18 cellular contexts compared by ENCODE assay signal in the genomic region with DNA sequence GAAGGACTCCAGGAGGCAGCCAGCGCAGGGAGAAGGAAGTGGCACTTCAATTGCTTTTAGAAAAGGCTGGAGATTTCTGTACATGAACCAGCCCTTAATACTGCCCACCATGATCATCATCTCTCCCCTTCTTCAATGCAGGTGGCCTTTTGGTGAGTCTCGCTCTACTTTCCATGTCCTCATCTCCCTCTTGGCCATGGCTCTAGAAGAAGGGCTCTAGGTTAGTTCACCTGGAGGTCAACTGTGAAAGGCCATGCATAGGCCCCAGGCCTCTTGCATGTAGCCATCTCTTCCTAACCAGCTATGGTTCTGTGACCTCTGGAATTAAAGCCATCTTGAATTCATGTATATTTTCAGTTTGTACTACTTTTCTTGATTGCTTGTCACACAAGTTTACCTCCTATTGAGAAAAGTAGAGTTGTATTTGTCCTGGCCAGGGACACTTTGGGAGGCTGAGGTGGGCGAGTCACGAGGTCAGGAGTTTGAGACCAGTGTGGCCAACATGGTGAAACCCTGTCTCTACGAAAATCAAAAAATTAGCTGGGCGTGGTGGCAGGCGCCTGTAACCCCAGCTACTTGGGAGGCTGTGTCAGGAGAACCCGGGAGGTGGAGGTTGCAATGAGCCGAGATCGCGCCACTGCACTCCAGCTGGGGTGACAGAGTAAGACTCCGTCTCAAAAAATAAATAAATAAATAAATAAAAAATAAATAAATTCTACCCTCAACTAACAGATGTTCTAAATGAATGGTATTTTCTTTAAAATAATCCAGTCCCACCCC. TPM values are rescaled to one million over a fixed set of nuclear protein-coding genes. Genes with fewer than 3 reads are reported as not detected.
DNase-seq lines count a peak whose midpoint lies in the region; ATAC-seq and TF ChIP-seq lines count a peak whose summit lies in the region.
"Had no signal": no experiment of that assay in that cellular context is flagged by ENCODE, and none has a peak within 500 bp of the region (broad histone marks: within the 10 kb centered on the region; RNA-seq: fewer than 3 reads in every experiment).

No MANE protein-coding gene starts in this region.

- H3K4me1 Mint-ChIP-seq in activated T-cell treated with anti-CD3 and anti-CD28 coated beads, Interleukin-2, amount 50 U/mL, for 72 hours (ENCODE audit: low read depth): peaks cover 55% of the 10 kb centered on the region
- peaks cover 32% of the 10 kb centered on the region for H3K4me1 Mint-ChIP-seq in activated B cell treated with CpG ODN at 0.5 μM for 24 hours

- no peak for TF ChIP-seq CTCF in activated B cell treated with CpG ODN at 0.5 μM for 24 hours (IDR thresholded peaks at IDR 0.05)
- TF ChIP-seq CTCF in hepatocyte (IDR thresholded peaks at IDR 0.05; ENCODE audit: poor library complexity): no peak
- no peak for TF ChIP-seq CTCF in prostate gland (IDR thresholded peaks at IDR 0.05)

- no peaks in the 10 kb centered on the region for H3K9me2 ChIP-seq in hepatocyte (replicated peaks; ENCODE audit: insufficient read depth)

- H3K27me3 ChIP-seq in hepatocyte: no peaks in the 10 kb centered on the region
- H3K27me3 ChIP-seq in prostate gland (replicated peaks; ENCODE audit: insufficient read depth): no peaks in the 10 kb centered on the region
- H3K27me3 ChIP-seq: Peyer's patch had no signal

- H3K27ac Mint-ChIP-seq in activated T-cell treated with anti-CD3 and anti-CD28 coated beads, Interleukin-2, amount 50 U/mL, for 72 hours: no peak overlapping the region
- peak overlapping the region; percentile 18 for H3K27ac Mint-ChIP-seq in activated B cell treated with CpG ODN at 0.5 μM for 24 hours
- H3K27ac Mint-ChIP-seq: WTC11 had no signal

- peak overlapping the region; percentile 50 for H3K27ac ChIP-seq in hepatocyte
- H3K27ac ChIP-seq in temporal lobe (ENCODE audit: low read depth, low read length): peak overlapping the region; percentile 94
- no peak overlapping the region for H3K27ac ChIP-seq in prostate gland

- no peak overlapping the region for H3K4me3 ChIP-seq in hepatocyte
- H3K4me3 ChIP-seq in prostate gland: no peak overlapping the region
- H3K4me3 ChIP-seq: Peyer's patch had no signal

- no peak for TF ChIP-seq POLR2A in prostate gland (IDR thresholded peaks at IDR 0.05)

- ATAC-seq in activated T-cell treated with anti-CD3 and anti-CD28 coated beads, Interleukin-2, amount 50 U/mL, for 72 hours (replicated peaks in 1 of 2): no peak
- ATAC-seq in activated B cell treated with CpG ODN at 0.5 μM for 24 hours (ENCODE audit: low read depth): no peak
- ATAC-seq: HepG2; stimulated activated naive CD8-positive, alpha-beta T cell treated with anti-CD3 and anti-CD28 coated beads, Interleukin-15, amount 100 ng/mL, for 72 hours; WTC11 had no signal

- peak overlapping the region; percentile 47 to 76 for H3K4me3 Mint-ChIP-seq in activated T-cell treated with anti-CD3 and anti-CD28 coated beads, Interleukin-2, amount 50 U/mL, for 72 hours
- no peak overlapping the region for H3K4me3 Mint-ChIP-seq in activated B cell treated with CpG ODN at 0.5 μM for 24 hours

- H3K79me2 ChIP-seq in hepatocyte: peaks cover 37% of the 10 kb centered on the region

- intact Hi-C loops in activated B cell treated with CpG ODN at 0.5 μM for 24 hours (cut with micrococcal nuclease): no loop called here
- intact Hi-C loops in prostate gland (cut with DNase I): loop anchor here (5.0 kb wide), 1 partner anchor 86 kb away; no protein-coding TSS in a partner anchor

- POLR2A ChIA-PET in activated B cell treated with CpG ODN at 0.5 μM for 24 hours (lab: Charles Lee): interaction anchor here (0.6 to 6.0 kb wide), 3 partner anchors 13 to 214 kb away, joined by 3 to 64 read pairs (median 4); a partner anchor contains a TSS

- H2AFZ ChIP-seq in hepatocyte: no peak overlapping the region

- H3K4me2 ChIP-seq in hepatocyte: peak overlapping the region; percentile 79

- peaks cover 0 to 2% of the 10 kb centered on the region in 2 donors for H3K36me3 Mint-ChIP-seq in activated T-cell treated with anti-CD3 and anti-CD28 coated beads, Interleukin-2, amount 50 U/mL, for 72 hours (ENCODE audit: insufficient read depth in 2 of 2)
- H3K36me3 Mint-ChIP-seq in activated B cell treated with CpG ODN at 0.5 μM for 24 hours (ENCODE audit: low read depth): peaks cover 2% of the 10 kb centered on the region
- H3K36me3 Mint-ChIP-seq: WTC11 had no signal

- no peaks in the 10 kb centered on the region for H3K9me3 Mint-ChIP-seq in activated T-cell treated with anti-CD3 and anti-CD28 coated beads, Interleukin-2, amount 50 U/mL, for 72 hours
- no peaks in the 10 kb centered on the region for H3K9me3 Mint-ChIP-seq in activated B cell treated with CpG ODN at 0.5 μM for 24 hours
- H3K9me3 Mint-ChIP-seq: stimulated activated naive CD8-positive, alpha-beta T cell treated with anti-CD3 and anti-CD28 coated beads, Interleukin-15, amount 100 ng/mL, for 72 hours; WTC11 had no signal

- no peaks in the 10 kb centered on the region for H3K9me3 ChIP-seq in hepatocyte (ENCODE audit: low read depth)
- no peaks in the 10 kb centered on the region for H3K9me3 ChIP-seq in prostate gland
- H3K9me3 ChIP-seq: Caco-2, Peyer's patch had no signal

- no peaks in the 10 kb centered on the region for H3K27me3 Mint-ChIP-seq in activated T-cell treated with anti-CD3 and anti-CD28 coated beads, Interleukin-2, amount 50 U/mL, for 72 hours (ENCODE audit: low read depth)
- H3K27me3 Mint-ChIP-seq in activated B cell treated with CpG ODN at 0.5 μM for 24 hours: no peaks in the 10 kb centered on the region

- no peak for DNase-seq in activated T-cell treated with anti-CD3 and anti-CD28 coated beads, Interleukin-2, amount 50 U/mL, for 72 hours
- DNase-seq in activated T-cell treated with anti-CD3 and anti-CD28 coated beads for 4 hours (no peak), activated B cell treated with CpG ODN at 0.5 μM for 24 hours (no peak), hepatocyte (ENCODE audit: low spot score) (no peak), GM03348 (ENCODE audit: low spot score) (no peak), prostate gland (ENCODE audit: low spot score) (no peak), NCI-H526 (lab: John Stamatoyannopoulos, UW) (no peak)
- DNase-seq: amygdala; Caco-2; dermis blood vessel endothelial cell; H7; NCI-H1092; NCI-H82; Peyer's patch; stimulated activated naive CD8-positive, alpha-beta T cell treated with anti-CD3 and anti-CD28 coated beads, Interleukin-15, amount 100 ng/mL, for 72 hours had no signal

- H4K20me1 ChIP-seq in hepatocyte (ENCODE audit: insufficient read depth, poor library complexity, severe bottlenecking): no peaks in the 10 kb centered on the region

- CTCF ChIA-PET in activated B cell treated with CpG ODN at 0.5 μM for 24 hours (lab: Charles Lee): interaction anchor here (0.9 to 5.3 kb wide), 4 partner anchors 12 to 85 kb away, joined by 4 to 42 read pairs (median 8); no protein-coding TSS in a partner anchor

- H3K4me1 ChIP-seq in hepatocyte (ENCODE audit: insufficient read depth): peaks cover 12% of the 10 kb centered on the region
- H3K4me1 ChIP-seq in prostate gland (replicated peaks): no peaks in the 10 kb centered on the region

- 94% methylated on average over 12 of the region's 12 CpGs for WGBS in hepatocyte (ENCODE audit: low lambda C conversion rate, missing lambda C conversion rate)
- WGBS in prostate gland: 96% methylated on average over 12 of the region's 12 CpGs

- H3K36me3 ChIP-seq in hepatocyte (replicated peaks; ENCODE audit: insufficient read depth, low read depth) (no peaks in the 10 kb centered on the region), prostate gland (no peaks in the 10 kb centered on the region)

RNA-seq across cellular contexts. Expression of a gene that starts 15.7 kb away (rescaled TPM):
- 10 to 100 TPM; 19.4 to 36.8 TPM for total RNA-seq in activated T-cell treated with anti-CD3 and anti-CD28 coated beads, Interleukin-2, amount 50 U/mL, for 72 hours
- 8.2 and 8.5 TPM in 2 replicates for total RNA-seq in activated B cell treated with CpG ODN at 0.5 μM for 24 hours
- 13.2 and 14.2 TPM in 2 replicates for total RNA-seq in hepatocyte
- polyA plus RNA-seq in hepatocyte: 14.1 and 14.8 TPM in 2 replicates
- 49.2 TPM for total RNA-seq in temporal lobe
- 10 to 100 TPM; 36.3 to 83.3 TPM for total RNA-seq in prostate gland

Comparison
In these comparisons a context has a peak if more than half of its experiments do, and no peak if none do; other contexts are left out.
1. H3K27ac ChIP-seq: peak in hepatocyte (single experiment) and temporal lobe (single experiment); none in prostate gland (0 of 2).